ENCODE assay signal across 20 cellular contexts in the genomic region with DNA sequence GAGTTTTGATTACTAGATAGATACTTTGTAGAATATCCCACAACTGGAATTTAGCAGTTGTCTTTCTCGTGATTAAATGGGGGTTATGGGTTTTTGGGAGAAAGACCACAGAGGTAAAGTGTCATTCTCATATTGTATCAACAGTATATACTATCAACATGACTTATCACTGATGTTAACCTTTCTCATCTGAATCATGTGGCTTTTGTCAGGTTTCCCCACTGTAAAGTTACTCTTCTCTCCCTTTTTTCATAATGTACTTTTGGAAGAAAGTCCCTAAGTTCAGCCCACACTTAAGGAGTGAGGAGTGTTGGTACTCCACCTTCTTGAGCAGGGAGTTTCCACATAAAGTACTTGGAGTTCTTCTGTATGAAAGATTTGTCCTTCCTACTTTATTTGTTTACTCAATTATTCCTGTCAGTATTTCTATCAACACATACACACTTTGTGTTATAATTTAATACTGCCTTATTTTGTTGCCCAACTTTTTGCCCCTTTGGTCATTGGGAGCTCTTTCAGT.
DNase-seq lines count a peak whose midpoint lies in the region; ATAC-seq, FAIRE-seq and TF ChIP-seq lines count a peak whose summit lies in the region.
"Had no signal": no experiment of that assay in that cellular context is flagged by ENCODE, and none has a peak within 500 bp of the region (broad histone marks: within the 10 kb centered on the region; RNA-seq: fewer than 3 reads in every experiment).

No MANE protein-coding gene starts in this region.

- DNase-seq in GM12865 (ENCODE audit: low read depth) (peak; percentile 17), HFFc6 (no peak), dedifferentiated amniotic fluid mesenchymal stem cell (ENCODE audit: extremely low spot score) (peak; percentile 13), HepG2 (ENCODE audit: low spot score) (no peak), lower leg skin (ENCODE audit: low spot score in 2 of 2) (no peak), SKM-1 (lab: John Stamatoyannopoulos, UW; ENCODE audit: unreplicated experiment) (no peak), adrenal gland (no peak)
- DNase-seq: 8988T, DND-41, MV-4-11, NCI-H187, NCI-H226, NCI-H524 treated with DMSO at 0.1 percent for 48 hours, SHP77 treated with DMSO at 0.1 percent for 48 hours, SK-N-SH, T-cell had no signal

- TF ChIP-seq POLR2A in HepG2 (IDR thresholded peaks at IDR 0.05; ENCODE audit: insufficient read depth in 1 of 2, low read depth in 2 of 2, low read length in 2 of 2), result no peak
- TF ChIP-seq POLR2A in lower leg skin (IDR thresholded peaks at IDR 0.05), result no peak
- no peak for TF ChIP-seq POLR2A in adrenal gland (IDR thresholded peaks at IDR 0.05)

- H3K27ac Mint-ChIP-seq in HFFc6, result peak overlapping the region; percentile 20; the same call in 1 of the 2 replicates
- H3K27ac Mint-ChIP-seq: CD14-positive monocyte, T-cell had no signal

- no peak overlapping the region for H2AFZ ChIP-seq in HepG2 (ENCODE audit: low read length)
- H2AFZ ChIP-seq: GM23248 had no signal

- H3K79me2 ChIP-seq in HepG2 (ENCODE audit: insufficient read depth, low read length), result no peaks in the 10 kb centered on the region

- no peak overlapping the region for H3K9ac ChIP-seq in HepG2 (ENCODE audit: insufficient read depth, low read depth, low read length)
- H3K9ac ChIP-seq: GM23248, SK-N-SH had no signal

- H3K27me3 Mint-ChIP-seq in HFFc6 (ENCODE audit: insufficient read depth), result no peaks in the 10 kb centered on the region

- H4K20me1 ChIP-seq in HepG2 (ENCODE audit: insufficient read depth, low read length), result no peaks in the 10 kb centered on the region

- H3K9me3 Mint-ChIP-seq in HFFc6, result no peaks in the 10 kb centered on the region
- H3K9me3 Mint-ChIP-seq: T-cell had no signal

- H3K4me1 ChIP-seq in HepG2 (ENCODE audit: insufficient read depth, low read length), result no peaks in the 10 kb centered on the region
- H3K4me1 ChIP-seq in adrenal gland (replicated peaks in 1 of 2), result no peaks in the 10 kb centered on the region

- no peaks in the 10 kb centered on the region for H3K36me3 Mint-ChIP-seq in HFFc6 (ENCODE audit: low read depth)
- H3K36me3 Mint-ChIP-seq: T-cell had no signal

- CTCF ChIA-PET in HepG2 (lab: Yijun Ruan, JAX; ENCODE audit: low intra/inter-chr PET ratio, low total read pairs), result no interaction called here

- in situ Hi-C loops in HepG2 (cut with HindIII; ENCODE audit: extremely low pct_ligation_motif_present, low pct_unique_long_range_greater_than_20kb), result no loop called here

- no peak for FAIRE-seq in HepG2 (lab: Jason Lieb, UNC)
- FAIRE-seq: G401.6 had no signal

- TF ChIP-seq CTCF in GM12865 (IDR thresholded peaks at IDR 0.05; ENCODE audit: insufficient read depth, low read depth, low read length, missing control alignments), result no peak
- TF ChIP-seq CTCF in HFFc6 (IDR thresholded peaks at IDR 0.05), result no peak
- TF ChIP-seq CTCF in HepG2 (CRISPR knock-in tag; IDR thresholded peaks at IDR 0.05), result no peak
- TF ChIP-seq CTCF in lower leg skin (IDR thresholded peaks at IDR 0.05), result no peak
- no peak for TF ChIP-seq CTCF in adrenal gland (IDR thresholded peaks at IDR 0.05)

- H3K9me3 ChIP-seq in HepG2 (ENCODE audit: low read length), result no peaks in the 10 kb centered on the region
- H3K9me3 ChIP-seq in adrenal gland (replicated peaks in 1 of 3), result no peaks in the 10 kb centered on the region
- H3K9me3 ChIP-seq: SK-N-SH had no signal

- H3K27me3 ChIP-seq in HepG2 (ENCODE audit: control insufficient read depth in 1 of 2, insufficient read depth in 2 of 2, low read length in 2 of 2), result no peaks in the 10 kb centered on the region; a peak in 1 of 5 replicates
- no peaks in the 10 kb centered on the region for H3K27me3 ChIP-seq in adrenal gland

- POLR2A ChIA-PET in HepG2 (lab: Yijun Ruan, JAX), result no interaction called here

- no peak overlapping the region for H3K4me3 Mint-ChIP-seq in HFFc6
- H3K4me3 Mint-ChIP-seq: CD14-positive monocyte, T-cell had no signal

- H3K27ac ChIP-seq in HepG2 (ENCODE audit: extremely low read length, insufficient read depth, low read length) (no peak overlapping the region), adrenal gland (no peak overlapping the region)
- H3K27ac ChIP-seq: GM23248 had no signal

- intact Hi-C loops in HepG2 (cut with micrococcal nuclease; ENCODE audit: unreplicated experiment) (no loop called here), lower leg skin (cut with DNase I; ENCODE audit: low total_unique reads) (no loop called here), adrenal gland (cut with DNase I) (no loop called here)

- H3K36me3 ChIP-seq in HepG2 (replicated peaks in 1 of 2; ENCODE audit: control insufficient read depth in 1 of 2, insufficient read depth in 2 of 2, low read length in 2 of 2), result no peaks in the 10 kb centered on the region
- no peaks in the 10 kb centered on the region for H3K36me3 ChIP-seq in adrenal gland (replicated peaks in 1 of 2)

- 3% methylated on average over 1 of the region's 1 CpG for WGBS in HepG2 (ENCODE audit: low lambda C conversion rate)
- WGBS in lower leg skin, 2 donors, result 75 to 76% methylated on average over 1 of the region's 1 CpG
- 45 to 58% (median 53%) methylated on average over 1 of the region's 1 CpG for WGBS in adrenal gland, 4 donors

- TF ChIP-seq RAD21 in HepG2 (CRISPR knock-in tag; IDR thresholded peaks at IDR 0.05), result no peak

- H3K4me2 ChIP-seq in HepG2 (ENCODE audit: low read depth, low read length), result no peak overlapping the region
- H3K4me2 ChIP-seq: SK-N-SH had no signal

- TF ChIP-seq EP300 in HepG2 (IDR thresholded peaks at IDR 0.05; ENCODE audit: low read depth in 2 of 2, low read length in 2 of 2) (no peak), HepG2 (CRISPR knock-in tag; IDR thresholded peaks at IDR 0.05; ENCODE audit: borderline replicate concordance) (no peak)

- peaks cover 59% of the 10 kb centered on the region for H3K4me1 Mint-ChIP-seq in HFFc6 (ENCODE audit: low read depth)
- H3K4me1 Mint-ChIP-seq: T-cell had no signal

- peak; percentile 44 for ATAC-seq in HG03432 (IDR thresholded peaks at IDR 0.05; ENCODE audit: unreplicated experiment)
- no peak for ATAC-seq in HepG2
- ATAC-seq: T-cell had no signal

- no TSS peak for BruUV-seq in HepG2 (replicated peaks; lab: Mats Ljungman, UMichigan)

- H3K4me3 ChIP-seq in GM12865 (ENCODE audit: low read depth, low read length) (no peak overlapping the region), HepG2 (replicated peaks in 1 of 3; ENCODE audit: insufficient read depth in 1 of 3, low read depth in 2 of 3, low read length in 3 of 3) (no peak overlapping the region), lower leg skin (ENCODE audit: low read depth, poor library complexity, severe bottlenecking) (no peak overlapping the region), adrenal gland (no peak overlapping the region)
- H3K4me3 ChIP-seq: GM23248 had no signal

TF ChIP-seq in HepG2, 621 proteins besides CTCF, POLR2A, EP300 and RAD21:
- TF ChIP-seq, protein P1, sequence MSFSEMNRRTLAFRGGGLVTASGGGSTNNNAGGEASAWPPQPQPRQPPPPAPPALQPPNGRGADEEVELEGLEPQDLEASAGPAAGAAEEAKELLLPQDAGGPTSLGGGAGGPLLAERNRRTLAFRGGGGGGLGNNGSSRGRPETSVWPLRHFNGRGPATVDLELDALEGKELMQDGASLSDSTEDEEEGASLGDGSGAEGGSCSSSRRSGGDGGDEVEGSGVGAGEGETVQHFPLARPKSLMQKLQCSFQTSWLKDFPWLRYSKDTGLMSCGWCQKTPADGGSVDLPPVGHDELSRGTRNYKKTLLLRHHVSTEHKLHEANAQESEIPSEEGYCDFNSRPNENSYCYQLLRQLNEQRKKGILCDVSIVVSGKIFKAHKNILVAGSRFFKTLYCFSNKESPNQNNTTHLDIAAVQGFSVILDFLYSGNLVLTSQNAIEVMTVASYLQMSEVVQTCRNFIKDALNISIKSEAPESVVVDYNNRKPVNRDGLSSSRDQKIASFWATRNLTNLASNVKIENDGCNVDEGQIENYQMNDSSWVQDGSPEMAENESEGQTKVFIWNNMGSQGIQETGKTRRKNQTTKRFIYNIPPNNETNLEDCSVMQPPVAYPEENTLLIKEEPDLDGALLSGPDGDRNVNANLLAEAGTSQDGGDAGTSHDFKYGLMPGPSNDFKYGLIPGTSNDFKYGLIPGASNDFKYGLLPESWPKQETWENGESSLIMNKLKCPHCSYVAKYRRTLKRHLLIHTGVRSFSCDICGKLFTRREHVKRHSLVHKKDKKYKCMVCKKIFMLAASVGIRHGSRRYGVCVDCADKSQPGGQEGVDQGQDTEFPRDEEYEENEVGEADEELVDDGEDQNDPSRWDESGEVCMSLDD (CRISPR knock-in tag; IDR thresholded peaks at IDR 0.05; ENCODE audit: borderline replicate concordance), result no peak
- TF ChIP-seq E2F2 (CRISPR knock-in tag; IDR thresholded peaks at IDR 0.05; ENCODE audit: borderline replicate concordance), result no peak
- TF ChIP-seq, protein P2, sequence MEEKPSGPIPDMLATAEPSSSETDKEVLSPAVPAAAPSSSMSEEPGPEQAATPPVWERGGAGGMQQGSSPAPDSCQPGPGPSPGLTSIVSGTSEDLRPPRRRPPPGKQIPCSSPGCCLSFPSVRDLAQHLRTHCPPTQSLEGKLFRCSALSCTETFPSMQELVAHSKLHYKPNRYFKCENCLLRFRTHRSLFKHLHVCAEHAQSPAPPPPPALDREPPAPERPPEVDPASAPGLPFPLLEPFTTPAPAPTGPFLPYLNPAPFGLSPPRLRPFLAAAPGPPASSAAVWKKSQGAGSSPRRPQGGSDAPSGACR (CRISPR knock-in tag; IDR thresholded peaks at IDR 0.05), result no peak
- TF ChIP-seq GTF3A (CRISPR knock-in tag; conservative IDR thresholded peaks at IDR 0.05), result no peak
- no peak for TF ChIP-seq MTF1 (CRISPR knock-in tag; IDR thresholded peaks at IDR 0.05)

Comparison
In these comparisons a context has a peak if more than half of its experiments do, and no peak if none do; other contexts are left out.
1. DNase-seq: peak in GM12865 (single experiment) and dedifferentiated amniotic fluid mesenchymal stem cell (single experiment); none in HFFc6 (single experiment), HepG2 (single experiment), lower leg skin (0 of 2), SKM-1 (single experiment) and adrenal gland (0 of 7).